In the genomic region with DNA sequence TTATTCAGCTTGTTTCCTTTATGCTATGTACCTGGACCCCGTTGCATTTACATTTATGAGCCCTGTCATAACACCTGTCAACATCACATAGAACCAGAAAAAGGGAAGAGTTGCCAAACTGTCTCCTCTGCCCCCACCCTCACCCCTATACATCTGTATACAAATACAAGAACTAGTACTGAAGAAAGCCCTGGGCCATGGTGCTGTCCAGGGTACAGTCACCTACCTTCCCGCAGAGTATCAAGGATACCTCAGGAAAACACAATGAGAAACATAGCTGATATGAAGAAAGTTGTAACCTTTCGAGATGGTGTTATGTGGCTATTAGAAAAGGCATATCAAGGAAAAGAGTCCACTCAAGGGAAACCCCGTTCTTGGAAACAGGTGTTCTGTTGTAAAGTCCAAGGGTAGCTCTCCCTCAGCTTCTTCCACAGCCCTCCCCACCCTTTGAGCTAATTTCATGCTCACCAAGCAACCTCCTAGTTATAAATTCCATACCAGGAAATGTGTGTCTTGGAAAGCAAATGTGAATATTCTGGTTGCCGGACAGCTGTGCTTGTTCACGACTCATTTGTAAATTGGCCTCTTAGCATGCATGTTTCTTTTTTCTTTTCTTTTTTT, we compare ENCODE assay signal across 19 cellular contexts. TPM values are rescaled to one million over a fixed set of nuclear protein-coding genes. Genes with fewer than 3 reads are reported as not detected.
DNase-seq lines count a peak whose midpoint lies in the region; ATAC-seq and TF ChIP-seq lines count a peak whose summit lies in the region.
"Had no signal": no experiment of that assay in that cellular context is flagged by ENCODE, and none has a peak within 500 bp of the region (broad histone marks: within the 10 kb centered on the region; RNA-seq: fewer than 3 reads in every experiment).

No MANE protein-coding gene starts in this region.

- no peak overlapping the region for H3K27ac ChIP-seq in GM23338 (ENCODE audit: low read depth)
- peak overlapping the region; percentile 22 for H3K27ac ChIP-seq in colonic mucosa
- no peak overlapping the region for H3K27ac ChIP-seq in thyroid gland
- H3K27ac ChIP-seq: A549, BLaER1, HL-60 had no signal

- no peak overlapping the region for H3K4me3 Mint-ChIP-seq in GM23338
- H3K4me3 Mint-ChIP-seq: CD8-positive, alpha-beta memory T cell; HFFc6 had no signal

- no peaks in the 10 kb centered on the region for H3K9me3 Mint-ChIP-seq in GM23338
- H3K9me3 Mint-ChIP-seq: CD8-positive, alpha-beta memory T cell had no signal

- H3K4me3 ChIP-seq in AG10803 (ENCODE audit: low read length) (no peak overlapping the region), GM23338 (no peak overlapping the region), colonic mucosa (no peak overlapping the region), mucosa of descending colon (no peak overlapping the region), thyroid gland (replicated peaks in 1 of 3) (no peak overlapping the region)
- H3K4me3 ChIP-seq: A549, BLaER1, GM12878, HAP-1, K562 had no signal

- H3K9me2 ChIP-seq in GM23338 (ENCODE audit: insufficient read depth), result no peaks in the 10 kb centered on the region

- no peaks in the 10 kb centered on the region for H3F3A ChIP-seq in GM23338 (replicated peaks; ENCODE audit: low read depth)

- H3K36me3 ChIP-seq in GM23338 (ENCODE audit: insufficient read depth) (no peaks in the 10 kb centered on the region), colonic mucosa (no peaks in the 10 kb centered on the region), mucosa of descending colon (ENCODE audit: low read depth) (no peaks in the 10 kb centered on the region), thyroid gland (no peaks in the 10 kb centered on the region)
- H3K36me3 ChIP-seq: BLaER1, HAP-1 had no signal

- intact Hi-C loops in colonic mucosa (cut with DNase I) (no loop called here), mucosa of descending colon (cut with DNase I, micrococcal nuclease) (no loop called here), thyroid gland (cut with DNase I) (no loop called here)

- no peak overlapping the region for H2AFZ ChIP-seq in GM23338

- no peaks in the 10 kb centered on the region for H3K79me2 ChIP-seq in GM23338 (replicated peaks; ENCODE audit: insufficient read depth)

- no peaks in the 10 kb centered on the region for H4K20me1 ChIP-seq in GM23338 (replicated peaks; ENCODE audit: insufficient read depth)
- H4K20me1 ChIP-seq: BLaER1 had no signal

- no peaks in the 10 kb centered on the region for H3K27me3 Mint-ChIP-seq in GM23338 (ENCODE audit: insufficient read depth, low read depth, poor library complexity)

- ATAC-seq in GM23338 (no peak), mucosa of descending colon (peak; percentile 88), HG02981 (IDR thresholded peaks at IDR 0.05; ENCODE audit: unreplicated experiment) (no peak)
- ATAC-seq: GM12878, K562 had no signal

- DNase-seq in AG10803 (ENCODE audit: low read depth) (peak; percentile 34), GM23338 (ENCODE audit: low spot score) (no peak), colonic mucosa (no peak), mucosa of descending colon (peak in 1 of 3 donors; percentile 16), NCI-H2107 (lab: John Stamatoyannopoulos, UW) (no peak), thyroid gland (no peak), dedifferentiated amniotic fluid mesenchymal stem cell (ENCODE audit: extremely low spot score) (no peak)
- DNase-seq: AML-193; Caco-2; CD8-positive, alpha-beta memory T cell; DMS53; HFFc6 had no signal

- no peaks in the 10 kb centered on the region for H3K36me3 Mint-ChIP-seq in GM23338 (ENCODE audit: low read depth)
- H3K36me3 Mint-ChIP-seq: CD8-positive, alpha-beta memory T cell had no signal

- H3K4me1 Mint-ChIP-seq in GM23338, result peaks cover 6% of the 10 kb centered on the region; the same call in 2 of the 3 replicates
- H3K4me1 Mint-ChIP-seq: CD8-positive, alpha-beta memory T cell had no signal

- H3K9me3 ChIP-seq in colonic mucosa (no peaks in the 10 kb centered on the region), mucosa of descending colon (no peaks in the 10 kb centered on the region), thyroid gland (no peaks in the 10 kb centered on the region)
- H3K9me3 ChIP-seq: A549, BLaER1, Caco-2, HAP-1 had no signal

- 91 to 94% methylated on average over 6 of the region's 6 CpGs for WGBS in thyroid gland, 2 donors

- H3K4me2 ChIP-seq in GM23338, result no peak overlapping the region
- H3K4me2 ChIP-seq: A549 had no signal

- TF ChIP-seq CTCF in AG10803 (conservative IDR thresholded peaks at IDR 0.05; ENCODE audit: low read length), result no peak
- no peak for TF ChIP-seq CTCF in GM23338 (conservative IDR thresholded peaks at IDR 0.05; ENCODE audit: low read depth in 2 of 2)
- no peak for TF ChIP-seq CTCF in colonic mucosa (IDR thresholded peaks at IDR 0.05)
- TF ChIP-seq CTCF in mucosa of descending colon (IDR thresholded peaks at IDR 0.05), result no peak
- TF ChIP-seq CTCF in thyroid gland (IDR thresholded peaks at IDR 0.05), result no peak

- H3K9ac ChIP-seq in colonic mucosa (ENCODE audit: low read depth in 2 of 2, low read length in 2 of 2), result no peak overlapping the region
- H3K9ac ChIP-seq: BLaER1 had no signal

- no peak overlapping the region for H3K27ac Mint-ChIP-seq in GM23338
- H3K27ac Mint-ChIP-seq: CD8-positive, alpha-beta memory T cell; HFFc6 had no signal

- no peak for TF ChIP-seq POLR2A in thyroid gland (IDR thresholded peaks at IDR 0.05)

- no peaks in the 10 kb centered on the region for H3K27me3 ChIP-seq in GM23338 (ENCODE audit: insufficient read depth)
- no peaks in the 10 kb centered on the region for H3K27me3 ChIP-seq in colonic mucosa
- no peaks in the 10 kb centered on the region for H3K27me3 ChIP-seq in thyroid gland
- H3K27me3 ChIP-seq: BLaER1 had no signal

- H3K4me1 ChIP-seq in GM23338 (ENCODE audit: insufficient read depth), result peaks cover 8% of the 10 kb centered on the region
- peaks cover 3% of the 10 kb centered on the region for H3K4me1 ChIP-seq in colonic mucosa
- H3K4me1 ChIP-seq in mucosa of descending colon (ENCODE audit: low read depth), result peaks cover 15% of the 10 kb centered on the region
- peaks cover 0 to 14% of the 10 kb centered on the region in 2 donors for H3K4me1 ChIP-seq in thyroid gland
- H3K4me1 ChIP-seq: A549, Caco-2, HAP-1 had no signal

TF ChIP-seq in GM23338, 12 proteins besides CTCF, POLR2A, EP300 and RAD21:
- TF ChIP-seq EZH2 (IDR thresholded peaks at IDR 0.05; ENCODE audit: low read depth, unreplicated experiment), result no peak
- TF ChIP-seq POLR2AphosphoS5 (IDR thresholded peaks at IDR 0.05; ENCODE audit: low read depth), result no peak
- TF ChIP-seq CREB1 (CRISPR knock-in tag; IDR thresholded peaks at IDR 0.05; ENCODE audit: low read depth), result no peak
- peak; percentile 29 for TF ChIP-seq REST (IDR thresholded peaks at IDR 0.05; ENCODE audit: unreplicated experiment)
- TF ChIP-seq ZNF114 (CRISPR knock-in tag; IDR thresholded peaks at IDR 0.05), result no peak

RNA-seq across cellular contexts. Expression of gene AVPR1B, which starts 16.7 kb away (rescaled TPM):
- total RNA-seq in GM23338 (2014; rRNA removed; shearing (Covaris generic)), result 0.52 TPM in 1 of 2 replicates, not detected in the other
- 0.09 and 0.24 TPM in 2 replicates for polyA plus RNA-seq in GM23338 (2016; fragmentation: Nextera tagmentation; extraction: Ambion mirVana)
- under 1 TPM; 0.13 to 0.89 TPM for total RNA-seq in colonic mucosa
- total RNA-seq in mucosa of descending colon, result 1 to 10 TPM in 1 of 3 donors, under 1 TPM in 2; 0.72 to 1.9 (median 0.89) TPM
- under 1 TPM in 3 of 4 donors, not detected in 1; 0.11 to 0.68 (median 0.38) TPM for total RNA-seq in thyroid gland
- total RNA-seq: Caco-2; CD8-positive, alpha-beta memory T cell; GM12878; HFFc6; K562 had no signal
- polyA plus RNA-seq: A549; CD8-positive, alpha-beta memory T cell; GM12878; K562 had no signal
